ENCODE assay signal across 8 cellular contexts in the genomic region with DNA sequence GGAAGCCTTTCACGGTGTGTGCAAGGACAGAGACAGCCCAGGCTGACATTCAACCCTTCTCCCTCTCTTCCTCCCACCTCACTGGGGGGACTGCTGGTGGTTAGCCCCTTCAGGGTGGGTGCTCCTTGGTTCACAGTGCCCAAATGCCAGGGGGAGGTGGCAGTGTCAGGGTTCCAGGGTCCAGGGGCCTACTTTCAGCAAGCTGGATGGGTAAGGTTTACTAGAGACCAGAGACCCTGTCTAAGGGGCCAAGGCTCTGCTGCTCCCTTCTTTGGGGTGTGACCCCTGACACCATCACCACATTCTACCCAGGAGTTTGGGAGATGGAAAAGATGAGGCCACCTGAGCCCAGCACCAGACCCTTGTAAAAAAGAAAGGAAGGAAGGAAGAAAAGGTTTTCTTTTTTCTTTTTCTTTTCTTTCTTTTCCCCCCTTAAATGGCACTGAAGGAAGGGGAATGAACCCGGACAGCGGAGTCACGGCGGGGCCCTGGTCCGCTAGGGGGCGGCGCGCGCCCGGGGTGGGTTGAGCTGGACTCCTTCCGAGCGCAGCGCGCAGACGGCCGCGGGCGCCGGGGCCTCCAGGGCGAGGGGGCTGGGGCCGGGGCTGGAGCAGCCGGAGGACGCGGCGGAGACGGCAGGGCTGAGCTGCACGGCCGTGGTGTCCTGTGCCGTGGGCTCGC. TPM values are rescaled to one million over a fixed set of nuclear protein-coding genes. Genes with fewer than 3 reads are reported as not detected.
DNase-seq lines count a peak whose midpoint lies in the region; ATAC-seq, FAIRE-seq and TF ChIP-seq lines count a peak whose summit lies in the region.

No MANE protein-coding gene starts in this region.

- DNase-seq in GM03348 (ENCODE audit: low spot score) (peak; percentile 94), bronchial epithelial cell (ENCODE audit: low read depth) (no peak), left colon (peak; percentile 44 to 74), NCI-H187 treated with DMSO at 0.1 percent for 48 hours (lab: John Stamatoyannopoulos, UW) (no peak)
- peak; percentile 68 for DNase-seq in activated CD4-positive, CD25-positive, alpha-beta regulatory T cell treated with anti-CD3 and anti-CD28 coated beads, Interleukin-2, amount 50 U/mL, for 72 hours
- peak; percentile 64 to 73 for DNase-seq in stimulated activated CD4-positive, alpha-beta T cell treated with anti-CD3 and anti-CD28 coated beads, Interleukin-2, amount 100 ng/mL, for 48 hours

- ATAC-seq in left colon (peak; percentile 52), GM19023 (IDR thresholded peaks at IDR 0.05; ENCODE audit: unreplicated experiment) (no peak)

- intact Hi-C loops in left colon (cut with DNase I, micrococcal nuclease), result no loop called here

- H3K4me3 ChIP-seq in KMS-11 (IDR thresholded peaks at IDR 0.05; ENCODE audit: insufficient read depth, low read depth, low read length) (no peak overlapping the region), bronchial epithelial cell (ENCODE audit: low read depth, low read length) (peak overlapping the region; percentile 19)

- H3K27me3 ChIP-seq in KMS-11 (ENCODE audit: insufficient read depth, low read depth) (peaks cover 17% of the 10 kb centered on the region), bronchial epithelial cell (ENCODE audit: control insufficient read depth, insufficient read depth, low read length) (peaks cover 1% of the 10 kb centered on the region)

- FAIRE-seq in bronchial epithelial cell (lab: Jason Lieb, UNC), result no peak

- TF ChIP-seq CTCF in KMS-11 (conservative IDR thresholded peaks at IDR 0.05; ENCODE audit: low read depth, low read length) (peak; percentile 33; the same call in 1 of the 2 replicates), bronchial epithelial cell (IDR thresholded peaks at IDR 0.05; ENCODE audit: insufficient read depth, low read length, severe bottlenecking) (peak; percentile 63)

- no peak overlapping the region for H3K4me2 ChIP-seq in KMS-11

- H3K4me1 ChIP-seq in KMS-11 (ENCODE audit: low read depth, poor library complexity, severe bottlenecking), result no peaks in the 10 kb centered on the region

- H3K27ac ChIP-seq in KMS-11, result no peak overlapping the region

- H4K20me1 ChIP-seq in KMS-11 (ENCODE audit: insufficient read depth), result no peaks in the 10 kb centered on the region

- no peaks in the 10 kb centered on the region for H3K79me2 ChIP-seq in KMS-11 (ENCODE audit: insufficient read depth, low read depth)

- no peaks in the 10 kb centered on the region for H3K36me3 ChIP-seq in KMS-11 (ENCODE audit: insufficient read depth)
- H3K36me3 ChIP-seq in bronchial epithelial cell (ENCODE audit: control insufficient read depth, insufficient read depth, low read length), result no peaks in the 10 kb centered on the region

- no peak overlapping the region for H2AFZ ChIP-seq in KMS-11 (ENCODE audit: low read depth)

- H3K9ac ChIP-seq in KMS-11, result no peak overlapping the region

RNA-seq across cellular contexts. Expression of a gene that starts 18.8 kb away (rescaled TPM):
- total RNA-seq in bronchial epithelial cell (not detected in 2 replicates), left colon (not detected)

RNA-seq across cellular contexts. Expression of a gene that starts 43.0 kb away (rescaled TPM):
- total RNA-seq in bronchial epithelial cell, result not detected in 2 replicates
- total RNA-seq in left colon, result not detected

Comparison
In these comparisons a context has a peak if more than half of its experiments do, and no peak if none do; other contexts are left out.
1. DNase-seq: peak in GM03348 (single experiment), activated CD4-positive, CD25-positive, alpha-beta regulatory T cell treated with anti-CD3 and anti-CD28 coated beads, Interleukin-2, amount 50 U/mL, for 72 hours (single experiment), left colon (2 of 2) and stimulated activated CD4-positive, alpha-beta T cell treated with anti-CD3 and anti-CD28 coated beads, Interleukin-2, amount 100 ng/mL, for 48 hours (2 of 2); none in bronchial epithelial cell (single experiment) and NCI-H187 treated with DMSO at 0.1 percent for 48 hours (single experiment).